In genomic region chr15:77179541-77179998, GRCh38 we compare ENCODE assay signal across 9 cellular contexts.
DNase-seq lines count a peak whose midpoint lies in the region; ATAC-seq lines count a peak whose summit lies in the region.
"Had no signal": no experiment of that assay in that cellular context is flagged by ENCODE, and none has a peak within 500 bp of the region (broad histone marks: within the 10 kb centered on the region; RNA-seq: fewer than 3 reads in every experiment).

No MANE protein-coding gene starts in this region.

- peaks cover 5% of the 10 kb centered on the region for H3K36me3 Mint-ChIP-seq in activated naive CD4-positive, alpha-beta T cell treated with anti-CD3 and anti-CD28 coated beads, Interleukin-2, amount 50 U/mL, for 24 hours
- no peaks in the 10 kb centered on the region for H3K36me3 Mint-ChIP-seq in activated CD4-positive, alpha-beta memory T cell treated with anti-CD3 and anti-CD28 coated beads for 36 hours
- no peaks in the 10 kb centered on the region for H3K36me3 Mint-ChIP-seq in stimulated activated effector memory CD8-positive, alpha-beta T cell treated with anti-CD3 and anti-CD28 coated beads, Interleukin-12 subunit alpha, Interleukin-12 subunit beta, amount 100 ng/mL, for 72 hours

- H3K4me1 Mint-ChIP-seq in activated naive CD4-positive, alpha-beta T cell treated with anti-CD3 and anti-CD28 coated beads, Interleukin-2, amount 50 U/mL, for 24 hours = peaks cover 45% of the 10 kb centered on the region
- H3K4me1 Mint-ChIP-seq in activated CD4-positive, alpha-beta memory T cell treated with anti-CD3 and anti-CD28 coated beads for 36 hours (ENCODE audit: low read depth) = peaks cover 34% of the 10 kb centered on the region
- peaks cover 52% of the 10 kb centered on the region for H3K4me1 Mint-ChIP-seq in stimulated activated effector memory CD8-positive, alpha-beta T cell treated with anti-CD3 and anti-CD28 coated beads, Interleukin-12 subunit alpha, Interleukin-12 subunit beta, amount 100 ng/mL, for 72 hours

- intact Hi-C loops in activated CD4-positive, alpha-beta memory T cell treated with anti-CD3 and anti-CD28 coated beads for 36 hours (cut with micrococcal nuclease) = no loop called here

- POLR2A ChIA-PET in activated CD4-positive, alpha-beta memory T cell treated with anti-CD3 and anti-CD28 coated beads for 36 hours (lab: Charles Lee) = interaction anchor here (0.5 kb wide), 1 partner anchor 528 kb away, joined by 3 read pairs; no protein-coding TSS in a partner anchor

- H3K4me3 Mint-ChIP-seq in activated naive CD4-positive, alpha-beta T cell treated with anti-CD3 and anti-CD28 coated beads, Interleukin-2, amount 50 U/mL, for 24 hours = peak overlapping the region; percentile 34
- H3K4me3 Mint-ChIP-seq in activated CD4-positive, alpha-beta memory T cell treated with anti-CD3 and anti-CD28 coated beads for 36 hours = no peak overlapping the region
- H3K4me3 Mint-ChIP-seq in stimulated activated effector memory CD8-positive, alpha-beta T cell treated with anti-CD3 and anti-CD28 coated beads, Interleukin-12 subunit alpha, Interleukin-12 subunit beta, amount 100 ng/mL, for 72 hours = peak overlapping the region; percentile 50
- H3K4me3 Mint-ChIP-seq: HFFc6 had no signal

- CTCF ChIA-PET in activated CD4-positive, alpha-beta memory T cell treated with anti-CD3 and anti-CD28 coated beads for 36 hours (lab: Charles Lee) = interaction anchor here (0.8 to 1.9 kb wide), 3 partner anchors 61 to 314 kb away, joined by 3 to 5 read pairs (median 3); no protein-coding TSS in a partner anchor

- no peaks in the 10 kb centered on the region for H3K9me3 Mint-ChIP-seq in activated naive CD4-positive, alpha-beta T cell treated with anti-CD3 and anti-CD28 coated beads, Interleukin-2, amount 50 U/mL, for 24 hours
- no peaks in the 10 kb centered on the region for H3K9me3 Mint-ChIP-seq in activated CD4-positive, alpha-beta memory T cell treated with anti-CD3 and anti-CD28 coated beads for 36 hours
- H3K9me3 Mint-ChIP-seq in stimulated activated effector memory CD8-positive, alpha-beta T cell treated with anti-CD3 and anti-CD28 coated beads, Interleukin-12 subunit alpha, Interleukin-12 subunit beta, amount 100 ng/mL, for 72 hours = no peaks in the 10 kb centered on the region
- H3K9me3 Mint-ChIP-seq: HFFc6 had no signal

- H3K27ac Mint-ChIP-seq in activated naive CD4-positive, alpha-beta T cell treated with anti-CD3 and anti-CD28 coated beads, Interleukin-2, amount 50 U/mL, for 24 hours = peak overlapping the region; percentile 57
- H3K27ac Mint-ChIP-seq in activated CD4-positive, alpha-beta memory T cell treated with anti-CD3 and anti-CD28 coated beads for 36 hours = no peak overlapping the region
- peak overlapping the region; percentile 85 for H3K27ac Mint-ChIP-seq in stimulated activated effector memory CD8-positive, alpha-beta T cell treated with anti-CD3 and anti-CD28 coated beads, Interleukin-12 subunit alpha, Interleukin-12 subunit beta, amount 100 ng/mL, for 72 hours
- H3K27ac Mint-ChIP-seq: HFFc6 had no signal

- H3K27me3 Mint-ChIP-seq in activated naive CD4-positive, alpha-beta T cell treated with anti-CD3 and anti-CD28 coated beads, Interleukin-2, amount 50 U/mL, for 24 hours = no peaks in the 10 kb centered on the region
- H3K27me3 Mint-ChIP-seq in activated CD4-positive, alpha-beta memory T cell treated with anti-CD3 and anti-CD28 coated beads for 36 hours = no peaks in the 10 kb centered on the region

- ATAC-seq in HG02973 (IDR thresholded peaks at IDR 0.05; ENCODE audit: unreplicated experiment) = peak; percentile 42
- ATAC-seq in stimulated activated effector memory CD8-positive, alpha-beta T cell treated with anti-CD3 and anti-CD28 coated beads, Interleukin-12 subunit alpha, Interleukin-12 subunit beta, amount 100 ng/mL, for 72 hours = peak; percentile 70

- no peak for DNase-seq in activated naive CD4-positive, alpha-beta T cell treated with Interleukin-2 at 50 U/mL for 16 hours
- peak; percentile 16 for DNase-seq in activated CD4-positive, alpha-beta memory T cell treated with anti-CD3 and anti-CD28 coated beads for 36 hours
- peak in 1 of 2 donors; percentile 62 for DNase-seq in stimulated activated effector memory CD8-positive, alpha-beta T cell treated with anti-CD3 and anti-CD28 coated beads, Interleukin-12 subunit alpha, Interleukin-12 subunit beta, amount 100 ng/mL, for 72 hours (ENCODE audit: low spot score in 2 of 2)
- DNase-seq in Kasumi-1 (lab: John Stamatoyannopoulos, UW) (no peak), NCI-H146 (lab: John Stamatoyannopoulos, UW) (no peak), COLO668 (lab: John Stamatoyannopoulos, UW; ENCODE audit: unreplicated experiment) (no peak)
- DNase-seq: HFFc6 had no signal
